Comparison of ENCODE assay signal across 1 cellular context in the genomic region with DNA sequence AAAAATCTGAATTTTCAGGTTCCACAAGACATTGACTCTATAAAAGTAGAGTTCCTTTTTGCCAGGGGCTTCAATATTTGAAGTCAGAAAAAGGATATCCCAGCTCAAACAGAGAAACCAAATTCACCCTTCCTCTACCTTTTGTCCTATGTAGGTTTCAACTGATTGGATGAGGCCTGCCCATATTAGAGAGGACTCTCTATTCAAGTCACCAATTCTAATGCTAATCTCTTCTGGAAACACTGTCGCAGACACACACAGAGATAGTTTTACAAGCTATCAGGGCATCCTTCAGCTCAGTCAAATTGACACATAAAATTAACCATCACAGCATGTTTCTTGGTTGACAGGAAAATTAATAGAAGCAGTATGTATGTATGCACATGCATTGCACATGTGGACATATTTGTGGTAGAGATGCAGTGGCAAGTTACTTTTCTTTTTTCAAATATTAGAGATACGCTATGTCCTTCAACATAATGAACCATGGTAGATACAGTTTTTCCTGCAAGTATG.
TF ChIP-seq lines count a peak whose summit lies in the region.

No MANE protein-coding gene starts in this region.

TF ChIP-seq in WTC11, 78 proteins besides CTCF, POLR2A, EP300 and RAD21 (continued from another document):
- TF ChIP-seq, protein P1, sequence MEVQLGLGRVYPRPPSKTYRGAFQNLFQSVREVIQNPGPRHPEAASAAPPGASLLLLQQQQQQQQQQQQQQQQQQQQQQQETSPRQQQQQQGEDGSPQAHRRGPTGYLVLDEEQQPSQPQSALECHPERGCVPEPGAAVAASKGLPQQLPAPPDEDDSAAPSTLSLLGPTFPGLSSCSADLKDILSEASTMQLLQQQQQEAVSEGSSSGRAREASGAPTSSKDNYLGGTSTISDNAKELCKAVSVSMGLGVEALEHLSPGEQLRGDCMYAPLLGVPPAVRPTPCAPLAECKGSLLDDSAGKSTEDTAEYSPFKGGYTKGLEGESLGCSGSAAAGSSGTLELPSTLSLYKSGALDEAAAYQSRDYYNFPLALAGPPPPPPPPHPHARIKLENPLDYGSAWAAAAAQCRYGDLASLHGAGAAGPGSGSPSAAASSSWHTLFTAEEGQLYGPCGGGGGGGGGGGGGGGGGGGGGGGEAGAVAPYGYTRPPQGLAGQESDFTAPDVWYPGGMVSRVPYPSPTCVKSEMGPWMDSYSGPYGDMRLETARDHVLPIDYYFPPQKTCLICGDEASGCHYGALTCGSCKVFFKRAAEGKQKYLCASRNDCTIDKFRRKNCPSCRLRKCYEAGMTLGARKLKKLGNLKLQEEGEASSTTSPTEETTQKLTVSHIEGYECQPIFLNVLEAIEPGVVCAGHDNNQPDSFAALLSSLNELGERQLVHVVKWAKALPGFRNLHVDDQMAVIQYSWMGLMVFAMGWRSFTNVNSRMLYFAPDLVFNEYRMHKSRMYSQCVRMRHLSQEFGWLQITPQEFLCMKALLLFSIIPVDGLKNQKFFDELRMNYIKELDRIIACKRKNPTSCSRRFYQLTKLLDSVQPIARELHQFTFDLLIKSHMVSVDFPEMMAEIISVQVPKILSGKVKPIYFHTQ (CRISPR knock-in tag; IDR thresholded peaks at IDR 0.05): no peak
- TF ChIP-seq ZNF232 (CRISPR knock-in tag; IDR thresholded peaks at IDR 0.05): no peak
